Comparison of ENCODE assay signal across 39 cellular contexts in the genomic region with DNA sequence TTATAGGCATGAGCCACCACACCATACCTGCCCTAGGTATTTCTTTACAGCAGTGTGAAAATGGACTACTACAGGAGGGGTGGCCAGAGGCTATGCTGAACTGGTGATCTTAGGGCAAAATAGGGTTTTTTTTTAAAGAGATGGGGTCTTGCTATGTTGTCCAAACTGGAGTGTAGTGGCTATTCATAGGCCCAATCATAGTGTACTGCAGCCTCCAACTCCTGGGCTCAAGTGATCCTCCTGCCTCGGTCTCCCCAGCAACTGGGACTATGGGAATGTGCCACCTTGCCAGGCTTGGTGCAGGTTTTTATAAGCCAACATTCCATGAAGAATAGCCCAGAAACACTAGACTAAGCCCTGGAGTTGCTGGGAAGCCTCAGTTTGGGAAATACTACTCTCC.
"Had no signal": no experiment of that assay in that cellular context is flagged by ENCODE, and none has a peak within 500 bp of the region (broad histone marks: within the 10 kb centered on the region; RNA-seq: fewer than 3 reads in every experiment).

No MANE protein-coding gene starts in this region.

- H3K27me3 Mint-ChIP-seq: activated CD4-positive, alpha-beta memory T cell treated with anti-CD3 and anti-CD28 coated beads for 36 hours; activated CD4-positive, alpha-beta T cell treated with anti-CD3 and anti-CD28 coated beads, Interleukin-2, amount 10 ng/mL, durations not matched to agents 24 days and 14 days; activated CD8-positive, alpha-beta T cell treated with anti-CD3 and anti-CD28 coated beads for 36 hours; activated naive CD8-positive, alpha-beta T cell treated with anti-CD3 and anti-CD28 coated beads for 36 hours; activated T-helper 17 cell treated with anti-CD3 and anti-CD28 coated beads, Interleukin-2, amount 50 U/mL, for 72 hours; brain; central memory CD8-positive, alpha-beta T cell had no signal

- H3K9me3 ChIP-seq: adrenal gland had no signal

- H3K27me3 ChIP-seq: adrenal gland, cardiac muscle cell had no signal

- H3K4me3 ChIP-seq: adrenal gland, cardiac muscle cell had no signal

- H3K4me3 Mint-ChIP-seq: activated CD4-positive, alpha-beta memory T cell treated with anti-CD3 and anti-CD28 coated beads for 36 hours; activated CD4-positive, alpha-beta T cell treated with anti-CD3 and anti-CD28 coated beads, Interleukin-2, amount 10 ng/mL, durations not matched to agents 24 days and 14 days; activated CD8-positive, alpha-beta T cell treated with anti-CD3 and anti-CD28 coated beads for 36 hours; activated naive CD4-positive, alpha-beta T cell treated with anti-CD3 and anti-CD28 coated beads for 36 hours; activated naive CD8-positive, alpha-beta T cell treated with anti-CD3 and anti-CD28 coated beads for 36 hours; activated T-cell treated with anti-CD3 and anti-CD28 coated beads, Interleukin-2, amount 50 U/mL, for 4 hours; activated T-cell treated with anti-CD3 and anti-CD28 coated beads, Interleukin-2, amount 50 U/mL, for 72 hours; activated T-helper 1 cell treated with anti-CD3 and anti-CD28 coated beads, Interleukin-12 subunit alpha, Interleukin-12 subunit beta, Interleukin-2, Interleukin-4 antibody, amounts not matched to agents 30 ng/mL and 10 ng/mL and 1 ng/mL, durations not matched to agents 14 hours and 24 hours and 36 hours; activated T-helper 17 cell treated with anti-CD3 and anti-CD28 coated beads, Interleukin-2, amount 50 U/mL, for 72 hours; brain; central memory CD8-positive, alpha-beta T cell; T-helper 1 cell treated with Interleukin-12 subunit alpha and Interleukin-12 subunit beta and Interleukin-4 antibody, amounts not matched to agents 30 μg/mL and 1 μg/mL, for 36 hours; T-helper 2 cell treated with Interferon-gamma antibody and Interleukin-4, amounts not matched to agents 5 μg/mL and 100 μg/mL, for 36 hours had no signal

- DNase-seq: activated CD4-positive, alpha-beta memory T cell treated with anti-CD3 and anti-CD28 coated beads for 36 hours; activated CD4-positive, alpha-beta T cell treated with anti-CD3 and anti-CD28 coated beads for 4 hours; activated CD4-positive, alpha-beta T cell treated with anti-CD3 and anti-CD28 coated beads, Interleukin-2, amount 10 ng/mL, durations not matched to agents 24 days and 14 days; activated CD4-positive, alpha-beta T cell treated with anti-CD3 and anti-CD28 coated beads, Interleukin-2, amount 50 U/mL, for 1 hour; activated CD4-positive, alpha-beta T cell treated with anti-CD3 and anti-CD28 coated beads, Interleukin-2, amount 50 U/mL, for 4 hours; activated CD4-positive, CD25-positive, alpha-beta regulatory T cell; activated CD8-positive, alpha-beta memory T cell treated with anti-CD3 and anti-CD28 coated beads, Interleukin-2, amount 50 U/mL, for 4 hours; activated CD8-positive, alpha-beta T cell treated with anti-CD3 and anti-CD28 coated beads for 36 hours; activated effector memory CD4-positive, alpha-beta T cell treated with anti-CD3 and anti-CD28 coated beads, Interleukin-2, amount 50 U/mL, for 16 hours; activated gamma-delta T cell treated with Interleukin-2 at 50 U/mL for 16 hours; activated naive CD4-positive, alpha-beta T cell; activated naive CD4-positive, alpha-beta T cell treated with anti-CD3 and anti-CD28 coated beads for 36 hours; activated naive CD4-positive, alpha-beta T cell treated with anti-CD3 and anti-CD28 coated beads, Interleukin-2, amount 50 U/mL, for 16 hours; activated naive CD8-positive, alpha-beta T cell treated with anti-CD3 and anti-CD28 coated beads for 36 hours; activated T-cell treated with anti-CD3 and anti-CD28 coated beads for 4 hours; activated T-cell treated with anti-CD3 and anti-CD28 coated beads, Interleukin-2, amount 50 U/mL, for 1 hour; activated T-cell treated with anti-CD3 and anti-CD28 coated beads, Interleukin-2, amount 50 U/mL, for 4 hours; activated T-cell treated with anti-CD3 and anti-CD28 coated beads, Interleukin-2, amount 50 U/mL, for 72 hours; adrenal gland; amniotic stem cell; aorta; caudate nucleus; cerebellar nuclear complex; T-helper 1 cell; T-helper 2 cell; T-helper 9 cell had no signal

- ATAC-seq: activated CD4-positive, CD25-positive, alpha-beta regulatory T cell treated with anti-CD3 and anti-CD28 coated beads, Interleukin-2, amount 50 U/mL, for 24 hours; activated CD8-positive, alpha-beta T cell treated with anti-CD3 and anti-CD28 coated beads for 36 hours; activated naive CD4-positive, alpha-beta T cell treated with anti-CD3 and anti-CD28 coated beads, Interleukin-2, amount 50 U/mL, for 72 hours; activated T-cell treated with anti-CD3 and anti-CD28 coated beads, Interleukin-2, amount 50 U/mL, for 4 hours; activated T-cell treated with anti-CD3 and anti-CD28 coated beads, Interleukin-2, amount 50 U/mL, for 72 hours; activated T-helper 17 cell treated with anti-CD3 and anti-CD28 coated beads, Interleukin-2, amount 50 U/mL, for 72 hours had no signal

- H3K27ac ChIP-seq: adrenal gland, cardiac muscle cell, VCaP had no signal

- H3K36me3 ChIP-seq: adrenal gland, cardiac muscle cell had no signal

- H3K9me3 Mint-ChIP-seq: activated CD4-positive, alpha-beta memory T cell treated with anti-CD3 and anti-CD28 coated beads for 36 hours; activated CD4-positive, alpha-beta T cell treated with anti-CD3 and anti-CD28 coated beads, Interleukin-2, amount 10 ng/mL, durations not matched to agents 24 days and 14 days; activated CD8-positive, alpha-beta T cell treated with anti-CD3 and anti-CD28 coated beads for 36 hours; activated naive CD4-positive, alpha-beta T cell treated with anti-CD3 and anti-CD28 coated beads for 36 hours; activated naive CD8-positive, alpha-beta T cell treated with anti-CD3 and anti-CD28 coated beads for 36 hours; activated T-cell treated with anti-CD3 and anti-CD28 coated beads, Interleukin-2, amount 50 U/mL, for 4 hours; activated T-cell treated with anti-CD3 and anti-CD28 coated beads, Interleukin-2, amount 50 U/mL, for 72 hours; activated T-helper 1 cell treated with anti-CD3 and anti-CD28 coated beads, Interleukin-12 subunit alpha, Interleukin-12 subunit beta, Interleukin-2, Interleukin-4 antibody, amounts not matched to agents 30 ng/mL and 10 ng/mL and 1 ng/mL, durations not matched to agents 14 hours and 24 hours and 36 hours; activated T-helper 17 cell treated with anti-CD3 and anti-CD28 coated beads, Interleukin-2, amount 50 U/mL, for 72 hours; brain; central memory CD8-positive, alpha-beta T cell; T-helper 1 cell treated with Interleukin-12 subunit alpha and Interleukin-12 subunit beta and Interleukin-4 antibody, amounts not matched to agents 30 μg/mL and 1 μg/mL, for 36 hours; T-helper 2 cell treated with Interferon-gamma antibody and Interleukin-4, amounts not matched to agents 5 μg/mL and 100 μg/mL, for 36 hours had no signal

- H3K27ac Mint-ChIP-seq: activated CD4-positive, alpha-beta memory T cell treated with anti-CD3 and anti-CD28 coated beads for 36 hours; activated CD4-positive, alpha-beta T cell treated with anti-CD3 and anti-CD28 coated beads, Interleukin-2, amount 10 ng/mL, durations not matched to agents 24 days and 14 days; activated CD8-positive, alpha-beta T cell treated with anti-CD3 and anti-CD28 coated beads for 36 hours; activated naive CD4-positive, alpha-beta T cell treated with anti-CD3 and anti-CD28 coated beads for 36 hours; activated naive CD4-positive, alpha-beta T cell treated with anti-CD3 and anti-CD28 coated beads, Interleukin-2, amount 50 U/mL, for 72 hours; activated naive CD8-positive, alpha-beta T cell treated with anti-CD3 and anti-CD28 coated beads for 36 hours; activated T-cell treated with anti-CD3 and anti-CD28 coated beads, Interleukin-2, amount 50 U/mL, for 72 hours; activated T-helper 1 cell treated with anti-CD3 and anti-CD28 coated beads, Interleukin-12 subunit alpha, Interleukin-12 subunit beta, Interleukin-2, Interleukin-4 antibody, amounts not matched to agents 30 ng/mL and 10 ng/mL and 1 ng/mL, durations not matched to agents 14 hours and 24 hours and 36 hours; activated T-helper 17 cell treated with anti-CD3 and anti-CD28 coated beads, Interleukin-2, amount 50 U/mL, for 72 hours; brain; T-helper 1 cell treated with Interleukin-12 subunit alpha and Interleukin-12 subunit beta and Interleukin-4 antibody, amounts not matched to agents 30 μg/mL and 1 μg/mL, for 36 hours; T-helper 2 cell treated with Interferon-gamma antibody and Interleukin-4, amounts not matched to agents 5 μg/mL and 100 μg/mL, for 36 hours had no signal

- H3K36me3 Mint-ChIP-seq: activated CD4-positive, alpha-beta memory T cell treated with anti-CD3 and anti-CD28 coated beads for 36 hours; activated naive CD4-positive, alpha-beta T cell treated with anti-CD3 and anti-CD28 coated beads, Interleukin-2, amount 50 U/mL, for 72 hours; activated naive CD8-positive, alpha-beta T cell treated with anti-CD3 and anti-CD28 coated beads for 36 hours; brain had no signal

- FAIRE-seq: astrocyte, bronchial epithelial cell, TTC549 had no signal
